ENCODE assay signal across 11 cellular contexts in genomic region chr5:119357309-119357708, GRCh38. TPM values are rescaled to one million over a fixed set of nuclear protein-coding genes. Genes with fewer than 3 reads are reported as not detected.
DNase-seq lines count a peak whose midpoint lies in the region; ATAC-seq, FAIRE-seq and TF ChIP-seq lines count a peak whose summit lies in the region.
"Had no signal": no experiment of that assay in that cellular context is flagged by ENCODE, and none has a peak within 500 bp of the region (broad histone marks: within the 10 kb centered on the region; RNA-seq: fewer than 3 reads in every experiment).

No MANE protein-coding gene starts in this region.

- intact Hi-C loops in esophagus squamous epithelium (cut with DNase I) = no loop called here

- H3K27me3 ChIP-seq in RWPE2 (ENCODE audit: insufficient read depth, poor library complexity, severe bottlenecking) (no peaks in the 10 kb centered on the region), esophagus squamous epithelium (no peaks in the 10 kb centered on the region)

- no peak for TF ChIP-seq POLR2A in GM12891 (IDR thresholded peaks at IDR 0.05; ENCODE audit: low read depth, low read length)
- TF ChIP-seq POLR2A in esophagus squamous epithelium (IDR thresholded peaks at IDR 0.05) = no peak

- H3K4me3 ChIP-seq in RWPE2 (ENCODE audit: severe bottlenecking) = no peak overlapping the region
- H3K4me3 ChIP-seq in esophagus squamous epithelium = peak overlapping the region; percentile 41 to 72 (median 66)
- H3K4me3 ChIP-seq in skeletal muscle cell (ENCODE audit: low read depth, low read length) = peak overlapping the region; percentile 57
- H3K4me3 ChIP-seq: mucosa of descending colon had no signal

- DNase-seq in GM12891 (ENCODE audit: insufficient read length, low spot score) (no peak), RWPE2 (ENCODE audit: low spot score) (no peak), esophagus squamous epithelium (lab: John Stamatoyannopoulos, UW) (no peak), skeletal muscle cell (ENCODE audit: low read depth) (no peak), putamen (ENCODE audit: low spot score) (no peak), NOMO-1 treated with DMSO at 0.1 percent for 48 hours (lab: John Stamatoyannopoulos, UW; ENCODE audit: unreplicated experiment) (no peak)
- DNase-seq in stimulated activated CD4-positive, alpha-beta T cell treated with anti-CD3 and anti-CD28 coated beads, Interleukin-4, amount 100 ng/mL, for 24 hours = no peak
- DNase-seq: mucosa of descending colon, NCI-H1092 treated with DMSO at 0.1 percent for 48 hours had no signal

- 29 to 46% methylated on average over 3 of the region's 3 CpGs for WGBS in esophagus squamous epithelium, 2 donors

- H3K4me1 ChIP-seq in RWPE2 (ENCODE audit: insufficient read depth, poor library complexity, severe bottlenecking) = peaks cover 56% of the 10 kb centered on the region
- peaks cover 14 to 92% (median 62%) of the 10 kb centered on the region in 3 donors for H3K4me1 ChIP-seq in esophagus squamous epithelium

- TF ChIP-seq CTCF in RWPE2 (IDR thresholded peaks at IDR 0.05; ENCODE audit: poor library complexity, severe bottlenecking) (no peak), esophagus squamous epithelium (IDR thresholded peaks at IDR 0.05) (no peak)

- ATAC-seq in RWPE2 (ENCODE audit: low read depth) = no peak
- no peak for ATAC-seq in GM19397 (IDR thresholded peaks at IDR 0.05; ENCODE audit: unreplicated experiment)
- ATAC-seq: mucosa of descending colon had no signal

- FAIRE-seq in GM12891 (lab: Jason Lieb, UNC) = peak; percentile 35
- FAIRE-seq: TTC549 had no signal

- no peaks in the 10 kb centered on the region for H3K36me3 ChIP-seq in RWPE2 (ENCODE audit: low read depth)
- H3K36me3 ChIP-seq in esophagus squamous epithelium = no peaks in the 10 kb centered on the region

- H3K27ac ChIP-seq in RWPE2 (ENCODE audit: poor library complexity, severe bottlenecking) = peak overlapping the region; percentile 51
- H3K27ac ChIP-seq in esophagus squamous epithelium = peak overlapping the region; percentile 78 to 89 (median 88)

- H3K9me3 ChIP-seq in RWPE2 (ENCODE audit: severe bottlenecking) (no peaks in the 10 kb centered on the region), esophagus squamous epithelium (no peaks in the 10 kb centered on the region)
- H3K9me3 ChIP-seq: mucosa of descending colon had no signal

TF ChIP-seq in GM12891, 5 proteins besides CTCF, POLR2A, EP300 and RAD21:
- TF ChIP-seq PAX5 (IDR thresholded peaks at IDR 0.05; ENCODE audit: insufficient read depth, low read length, severe bottlenecking) = no peak
- TF ChIP-seq TAF1 (IDR thresholded peaks at IDR 0.05; ENCODE audit: low read depth, low read length) = no peak
- no peak for TF ChIP-seq POU2F2 (IDR thresholded peaks at IDR 0.05; ENCODE audit: low read depth, low read length)
- TF ChIP-seq POLR2AphosphoS5 (IDR thresholded peaks at IDR 0.05; ENCODE audit: low read depth, low read length) = no peak
- TF ChIP-seq SPI1 (IDR thresholded peaks at IDR 0.05; ENCODE audit: low read depth, low read length) = no peak

RNA-seq across cellular contexts. Expression of gene TNFAIP8, which starts 1.5 kb away (rescaled TPM):
- polyA plus RNA-seq in GM12891 (2012; ENCODE audit: low read depth, missing spikeins) = 82.8 TPM
- 10 to 100 TPM; 19.5 to 44.6 (median 34.9) TPM for total RNA-seq in esophagus squamous epithelium
